8 cellular contexts compared by ENCODE assay signal in genomic region chr14:81211844-81212243, GRCh38. TPM values are rescaled to one million over a fixed set of nuclear protein-coding genes. Genes with fewer than 3 reads are reported as not detected.
DNase-seq lines count a peak whose midpoint lies in the region; ATAC-seq and TF ChIP-seq lines count a peak whose summit lies in the region.

No MANE protein-coding gene starts in this region.

- H4K20me1 ChIP-seq in SK-N-SH (ENCODE audit: insufficient read depth) = peaks cover 3% of the 10 kb centered on the region; the same call in 1 of the 2 replicates

- no peaks in the 10 kb centered on the region for H3K4me1 ChIP-seq in SK-N-SH (ENCODE audit: control insufficient read depth in 1 of 2, insufficient read depth in 2 of 2, low read depth in 1 of 2, low read length in 1 of 2)

- H3F3A ChIP-seq in SK-N-SH (replicated peaks; ENCODE audit: insufficient read depth) = no peaks in the 10 kb centered on the region

- no peak overlapping the region for H3K4me3 ChIP-seq in SK-N-SH (ENCODE audit: low read depth in 2 of 2, low read length in 1 of 2)

- CTCF ChIA-PET in SK-N-SH (lab: Yijun Ruan, JAX) = interaction anchor here (0.6 to 3.9 kb wide), 6 partner anchors 36 to 222 kb away, joined by 3 to 19 read pairs (median 4); no protein-coding TSS in a partner anchor

- H3K9ac ChIP-seq in SK-N-SH = no peak overlapping the region

- 96% methylated on average over 2 of the region's 2 CpGs for WGBS in SK-N-SH (ENCODE audit: low lambda C conversion rate)

- TF ChIP-seq POLR2A in erythroblast (IDR thresholded peaks at IDR 0.05; ENCODE audit: low read length) = no peak

- no peaks in the 10 kb centered on the region for H3K9me3 ChIP-seq in SK-N-SH

- in situ Hi-C loops in GM13976 (cut with MboI; ENCODE audit: low sequenced_read_pairs, unreplicated experiment) = no loop called here

- H2AFZ ChIP-seq in SK-N-SH (ENCODE audit: low read depth) = no peak overlapping the region

- DNase-seq in AG20443 (ENCODE audit: low spot score) = peak; percentile 17
- DNase-seq in GM13976 (ENCODE audit: low spot score) = no peak
- DNase-seq in SK-N-SH = peak; percentile 22
- peak; percentile 30 to 34 for DNase-seq in erythroblast (lab: John Stamatoyannopoulos, UW)
- DNase-seq in pons (ENCODE audit: low spot score) = peak; percentile 69
- DNase-seq in NCI-H510A treated with DMSO at 0.1 percent for 48 hours (lab: John Stamatoyannopoulos, UW) = no peak
- DNase-seq in ecto neural progenitor cell (ENCODE audit: low spot score) = no peak

- H3K4me2 ChIP-seq in SK-N-SH = no peak overlapping the region

- no peak overlapping the region for H3K27ac ChIP-seq in SK-N-SH (ENCODE audit: low read depth in 2 of 2, low read length in 1 of 2)

- POLR2A ChIA-PET in SK-N-SH (lab: Yijun Ruan, JAX) = no interaction called here

- peaks cover 54 to 67% of the 10 kb centered on the region in 2 experiments for H3K36me3 ChIP-seq in SK-N-SH (replicated peaks in 1 of 2; ENCODE audit: control insufficient read depth in 1 of 2, insufficient read depth in 2 of 2, low read length in 1 of 2)

- H3K79me2 ChIP-seq in SK-N-SH (ENCODE audit: insufficient read depth) = peaks cover 75% of the 10 kb centered on the region

- H3K9me2 ChIP-seq in SK-N-SH = no peaks in the 10 kb centered on the region

- peak; percentile 65 for TF ChIP-seq RAD21 in SK-N-SH (IDR thresholded peaks at IDR 0.05; ENCODE audit: low read length)

- no peak for TF ChIP-seq EP300 in SK-N-SH (IDR thresholded peaks at IDR 0.05; ENCODE audit: borderline replicate concordance in 1 of 2, low read depth in 1 of 2, low read length in 1 of 2)

- no peaks in the 10 kb centered on the region for H3K27me3 ChIP-seq in SK-N-SH (ENCODE audit: insufficient read depth)

- TF ChIP-seq CTCF in GM13976 (IDR thresholded peaks at IDR 0.05; ENCODE audit: borderline replicate concordance, control extremely low read depth, extremely low read depth, insufficient read depth, missing control alignments) = peak; percentile 15
- TF ChIP-seq CTCF in SK-N-SH (IDR thresholded peaks at IDR 0.05) = peak; percentile 51

- peak; percentile 51 for ATAC-seq in HG03025 (IDR thresholded peaks at IDR 0.05; ENCODE audit: low FRiP score, unreplicated experiment)

TF ChIP-seq in SK-N-SH, 30 proteins besides CTCF, POLR2A, EP300 and RAD21:
- TF ChIP-seq NFIC (IDR thresholded peaks at IDR 0.05; ENCODE audit: borderline replicate concordance) (no peak), EZH2phosphoT487 (IDR thresholded peaks at IDR 0.05; ENCODE audit: borderline replicate concordance, low read depth) (no peak), NRF1 (IDR thresholded peaks at IDR 0.05; ENCODE audit: low read depth, low read length) (no peak), REST (IDR thresholded peaks at IDR 0.05; ENCODE audit: low read depth, low read length) (no peak), YY1 (IDR thresholded peaks at IDR 0.05; ENCODE audit: low read depth) (no peak), FOXJ3 (CRISPR knock-in tag; IDR thresholded peaks at IDR 0.05) (no peak), TEAD4 (IDR thresholded peaks at IDR 0.05; ENCODE audit: borderline replicate concordance, insufficient read depth) (no peak), GATA2 (CRISPR knock-in tag; IDR thresholded peaks at IDR 0.05) (no peak), ELF1 (IDR thresholded peaks at IDR 0.05) (no peak), FOSL2 (IDR thresholded peaks at IDR 0.05; ENCODE audit: borderline replicate concordance, low read depth) (no peak), RCOR1 (IDR thresholded peaks at IDR 0.05; ENCODE audit: low read length) (no peak), MAX (IDR thresholded peaks at IDR 0.05; ENCODE audit: low read depth) (no peak), GABPA (IDR thresholded peaks at IDR 0.05; ENCODE audit: low read depth) (no peak), MXI1 (IDR thresholded peaks at IDR 0.05; ENCODE audit: low read depth, low read length) (no peak)
- TF ChIP-seq, protein P1, sequence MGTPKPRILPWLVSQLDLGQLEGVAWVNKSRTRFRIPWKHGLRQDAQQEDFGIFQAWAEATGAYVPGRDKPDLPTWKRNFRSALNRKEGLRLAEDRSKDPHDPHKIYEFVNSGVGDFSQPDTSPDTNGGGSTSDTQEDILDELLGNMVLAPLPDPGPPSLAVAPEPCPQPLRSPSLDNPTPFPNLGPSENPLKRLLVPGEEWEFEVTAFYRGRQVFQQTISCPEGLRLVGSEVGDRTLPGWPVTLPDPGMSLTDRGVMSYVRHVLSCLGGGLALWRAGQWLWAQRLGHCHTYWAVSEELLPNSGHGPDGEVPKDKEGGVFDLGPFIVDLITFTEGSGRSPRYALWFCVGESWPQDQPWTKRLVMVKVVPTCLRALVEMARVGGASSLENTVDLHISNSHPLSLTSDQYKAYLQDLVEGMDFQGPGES (IDR thresholded peaks at IDR 0.05; ENCODE audit: low read depth, low read length) = no peak
- TF ChIP-seq, protein P2, sequence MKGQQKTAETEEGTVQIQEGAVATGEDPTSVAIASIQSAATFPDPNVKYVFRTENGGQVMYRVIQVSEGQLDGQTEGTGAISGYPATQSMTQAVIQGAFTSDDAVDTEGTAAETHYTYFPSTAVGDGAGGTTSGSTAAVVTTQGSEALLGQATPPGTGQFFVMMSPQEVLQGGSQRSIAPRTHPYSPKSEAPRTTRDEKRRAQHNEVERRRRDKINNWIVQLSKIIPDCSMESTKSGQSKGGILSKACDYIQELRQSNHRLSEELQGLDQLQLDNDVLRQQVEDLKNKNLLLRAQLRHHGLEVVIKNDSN (IDR thresholded peaks at IDR 0.05; ENCODE audit: borderline replicate concordance, low read depth) = no peak

RNA-seq across cellular contexts. Expression of gene GTF2A1, which starts 8.9 kb away (rescaled TPM):
- 7.6 and 9.8 TPM in 2 replicates for polyA plus RNA-seq in SK-N-SH (2012; rRNA removed)
- polyA plus RNA-seq in SK-N-SH (2012; cell fraction: cytosol; rRNA removed) = 6.7 and 8.5 TPM in 2 replicates
- 1.7 and 4.6 TPM in 2 replicates for polyA plus RNA-seq in SK-N-SH (2012; cell fraction: nucleus; rRNA removed)

Comparison
In these comparisons a context has a peak if more than half of its experiments do, and no peak if none do; other contexts are left out.
1. DNase-seq: peak in AG20443 (single experiment), SK-N-SH (single experiment), erythroblast (2 of 2) and pons (single experiment); none in GM13976 (single experiment), NCI-H510A treated with DMSO at 0.1 percent for 48 hours (single experiment) and ecto neural progenitor cell (single experiment).